ENCODE assay signal across 1 cellular context in genomic region chr4:183287309-183287659, GRCh38.
TF ChIP-seq lines count a peak whose summit lies in the region.

No MANE protein-coding gene starts in this region.

TF ChIP-seq in HepG2, 621 proteins besides CTCF, POLR2A, EP300 and RAD21 (continued from another document):
- TF ChIP-seq, protein P1, sequence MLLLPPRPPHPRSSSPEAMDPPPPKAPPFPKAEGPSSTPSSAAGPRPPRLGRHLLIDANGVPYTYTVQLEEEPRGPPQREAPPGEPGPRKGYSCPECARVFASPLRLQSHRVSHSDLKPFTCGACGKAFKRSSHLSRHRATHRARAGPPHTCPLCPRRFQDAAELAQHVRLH (CRISPR knock-in tag; IDR thresholded peaks at IDR 0.05; ENCODE audit: borderline replicate concordance, low read depth): no peak
- TF ChIP-seq ZFYVE20 (CRISPR knock-in tag; IDR thresholded peaks at IDR 0.05; ENCODE audit: borderline replicate concordance, low read depth): no peak
- TF ChIP-seq ZNF329 (CRISPR knock-in tag; IDR thresholded peaks at IDR 0.05; ENCODE audit: low read depth): no peak
- TF ChIP-seq, protein P2, sequence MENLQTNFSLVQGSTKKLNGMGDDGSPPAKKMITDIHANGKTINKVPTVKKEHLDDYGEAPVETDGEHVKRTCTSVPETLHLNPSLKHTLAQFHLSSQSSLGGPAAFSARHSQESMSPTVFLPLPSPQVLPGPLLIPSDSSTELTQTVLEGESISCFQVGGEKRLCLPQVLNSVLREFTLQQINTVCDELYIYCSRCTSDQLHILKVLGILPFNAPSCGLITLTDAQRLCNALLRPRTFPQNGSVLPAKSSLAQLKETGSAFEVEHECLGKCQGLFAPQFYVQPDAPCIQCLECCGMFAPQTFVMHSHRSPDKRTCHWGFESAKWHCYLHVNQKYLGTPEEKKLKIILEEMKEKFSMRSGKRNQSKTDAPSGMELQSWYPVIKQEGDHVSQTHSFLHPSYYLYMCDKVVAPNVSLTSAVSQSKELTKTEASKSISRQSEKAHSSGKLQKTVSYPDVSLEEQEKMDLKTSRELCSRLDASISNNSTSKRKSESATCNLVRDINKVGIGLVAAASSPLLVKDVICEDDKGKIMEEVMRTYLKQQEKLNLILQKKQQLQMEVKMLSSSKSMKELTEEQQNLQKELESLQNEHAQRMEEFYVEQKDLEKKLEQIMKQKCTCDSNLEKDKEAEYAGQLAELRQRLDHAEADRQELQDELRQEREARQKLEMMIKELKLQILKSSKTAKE (CRISPR knock-in tag; IDR thresholded peaks at IDR 0.05; ENCODE audit: borderline replicate concordance): no peak
